11 cellular contexts compared by ENCODE assay signal in genomic region chr21:38306833-38307232, GRCh38. TPM values are rescaled to one million over a fixed set of nuclear protein-coding genes. Genes with fewer than 3 reads are reported as not detected.
DNase-seq lines count a peak whose midpoint lies in the region; ATAC-seq and TF ChIP-seq lines count a peak whose summit lies in the region.
"Had no signal": no experiment of that assay in that cellular context is flagged by ENCODE, and none has a peak within 500 bp of the region (broad histone marks: within the 10 kb centered on the region; RNA-seq: fewer than 3 reads in every experiment).

No MANE protein-coding gene starts in this region.

- POLR2A ChIA-PET in AG04449 (lab: Yijun Ruan, JAX): interaction anchor here (0.7 to 1.7 kb wide), 6 partner anchors 13 to 40 kb away, joined by 3 to 12 read pairs (median 6); no protein-coding TSS in a partner anchor

- ATAC-seq in lower lobe of right lung (no peak), HG03095 (IDR thresholded peaks at IDR 0.05; ENCODE audit: unreplicated experiment) (no peak)
- ATAC-seq: left lobe of liver had no signal

- H3K4me3 ChIP-seq in AG04449 (ENCODE audit: low read depth, low read length): no peak overlapping the region
- no peak overlapping the region for H3K4me3 ChIP-seq in cardiac fibroblast (replicated peaks in 1 of 2; ENCODE audit: low read depth in 2 of 2, low read length in 2 of 2)
- no peak overlapping the region for H3K4me3 ChIP-seq in lower lobe of right lung
- no peak overlapping the region for H3K4me3 ChIP-seq in colonic mucosa
- H3K4me3 ChIP-seq: adrenal gland had no signal

- intact Hi-C loops in lower lobe of right lung (cut with DNase I): no loop called here
- intact Hi-C loops in colonic mucosa (cut with DNase I): no loop called here

- no peaks in the 10 kb centered on the region for H3K36me3 ChIP-seq in lower lobe of right lung
- no peaks in the 10 kb centered on the region for H3K36me3 ChIP-seq in colonic mucosa
- H3K36me3 ChIP-seq: adrenal gland had no signal

- H3K27me3 ChIP-seq in lower lobe of right lung (ENCODE audit: low read depth): no peaks in the 10 kb centered on the region
- H3K27me3 ChIP-seq in colonic mucosa: no peaks in the 10 kb centered on the region
- H3K27me3 ChIP-seq: adrenal gland had no signal

- no peak overlapping the region for H3K9ac ChIP-seq in colonic mucosa (ENCODE audit: low read depth in 2 of 2, low read length in 2 of 2)

- CTCF ChIA-PET in AG04449 (lab: Yijun Ruan, JAX): interaction anchor here (1.2 to 2.0 kb wide), 3 partner anchors 16 to 45 kb away, joined by 3 to 6 read pairs (median 4); no protein-coding TSS in a partner anchor

- DNase-seq in AG04449 (ENCODE audit: low read depth, low spot score) (peak; percentile 99), LHCN-M2 (ENCODE audit: low read depth) (peak; percentile 88), cardiac fibroblast (ENCODE audit: low read depth in 2 of 2) (peak; percentile 93 to 99), lower lobe of right lung (no peak), colonic mucosa (no peak), activated T-cell treated with anti-CD3 and anti-CD28 coated beads for 4 hours (no peak), DMS 273 (lab: John Stamatoyannopoulos, UW; ENCODE audit: unreplicated experiment) (no peak)
- DNase-seq: adrenal gland, NCI-H1694 had no signal

- H3K9me3 ChIP-seq in lower lobe of right lung (no peaks in the 10 kb centered on the region), colonic mucosa (no peaks in the 10 kb centered on the region)
- H3K9me3 ChIP-seq: adrenal gland had no signal

- H3K27ac ChIP-seq in lower lobe of right lung (peak overlapping the region; percentile 51), colonic mucosa (no peak overlapping the region)

- no peak for TF ChIP-seq CTCF in AG04449 (IDR thresholded peaks at IDR 0.05; ENCODE audit: insufficient read depth, low read length, missing control alignments)
- no peak for TF ChIP-seq CTCF in cardiac fibroblast (IDR thresholded peaks at IDR 0.05; ENCODE audit: low read depth, low read length)
- no peak for TF ChIP-seq CTCF in lower lobe of right lung (IDR thresholded peaks at IDR 0.05)
- TF ChIP-seq CTCF in colonic mucosa (IDR thresholded peaks at IDR 0.05): no peak

- peaks cover 38% of the 10 kb centered on the region for H3K4me1 ChIP-seq in lower lobe of right lung
- H3K4me1 ChIP-seq in colonic mucosa: no peaks in the 10 kb centered on the region

RNA-seq across cellular contexts. Expression of gene KCNJ15, which starts 50.0 kb away (rescaled TPM):
- total RNA-seq in LHCN-M2 (2014; rRNA removed): 19.2 and 19.8 TPM in 2 replicates
- 10.5 TPM for polyA plus RNA-seq in LHCN-M2 (2012)
- total RNA-seq in lower lobe of right lung: 62.7 TPM
- under 1 TPM; 0.17 to 0.21 TPM for total RNA-seq in colonic mucosa

Comparison
In these comparisons a context has a peak if more than half of its experiments do, and no peak if none do; other contexts are left out.
1. DNase-seq: peak in AG04449 (single experiment), LHCN-M2 (single experiment) and cardiac fibroblast (2 of 2); none in lower lobe of right lung (single experiment), colonic mucosa (single experiment), activated T-cell treated with anti-CD3 and anti-CD28 coated beads for 4 hours (single experiment) and DMS 273 (single experiment).
2. RNA of gene KCNJ15, which starts 50.0 kb away (total RNA-seq): 62.7 TPM in lower lobe of right lung (single experiment) and 19.2 to 19.8 TPM in LHCN-M2; 0.17 to 0.21 TPM in colonic mucosa; every median in the first group is over 10 times any median in the second.